In genomic region chr21:36068748-36069398, GRCh38 we compare ENCODE assay signal across 10 cellular contexts. TPM values are rescaled to one million over a fixed set of nuclear protein-coding genes. Genes with fewer than 3 reads are reported as not detected.
DNase-seq lines count a peak whose midpoint lies in the region; ATAC-seq, FAIRE-seq and TF ChIP-seq lines count a peak whose summit lies in the region.
"Had no signal": no experiment of that assay in that cellular context is flagged by ENCODE, and none has a peak within 500 bp of the region (broad histone marks: within the 10 kb centered on the region; RNA-seq: fewer than 3 reads in every experiment).

No MANE protein-coding gene starts in this region.

- DNase-seq in Caki2 (ENCODE audit: low read depth), result peak; percentile 32
- no peak for DNase-seq in SK-N-MC (ENCODE audit: low read depth, low spot score)
- DNase-seq in esophagus muscularis mucosa (ENCODE audit: extremely low spot score), result no peak
- DNase-seq in spleen, result no peak
- DNase-seq in NCI-H82 (lab: John Stamatoyannopoulos, UW), result no peak
- no peak for DNase-seq in NCI-H446 treated with DMSO at 0.1 percent for 48 hours (lab: John Stamatoyannopoulos, UW)
- no peak for DNase-seq in HTR-8/SVneo (ENCODE audit: insufficient read length, low spot score)
- DNase-seq: cortex of kidney had no signal

- H3K27me3 ChIP-seq in esophagus muscularis mucosa (no peaks in the 10 kb centered on the region), spleen (replicated peaks in 1 of 7) (no peaks in the 10 kb centered on the region)
- H3K27me3 ChIP-seq: ovary had no signal

- in situ Hi-C loops in Caki2 (cut with HindIII; ENCODE audit: low pct_unique_long_range_greater_than_20kb, low sequenced_read_pairs), result no loop called here

- TF ChIP-seq EP300 in esophagus muscularis mucosa (IDR thresholded peaks at IDR 0.05), result no peak

- H3K4me1 ChIP-seq in esophagus muscularis mucosa (peaks cover 16 to 47% (median 45%) of the 10 kb centered on the region in 4 donors), spleen (peaks cover 21 to 51% (median 30%) of the 10 kb centered on the region in 6 donors)

- no peak for TF ChIP-seq CTCF in esophagus muscularis mucosa (IDR thresholded peaks at IDR 0.05)
- no peak for TF ChIP-seq CTCF in spleen (IDR thresholded peaks at IDR 0.05 in 8 of 11, conservative IDR thresholded peaks at IDR 0.05 in 3 of 11)

- 96% methylated on average over 5 of the region's 5 CpGs for WGBS in esophagus muscularis mucosa
- WGBS in spleen, 5 donors, result 95 to 100% (median 97%) methylated on average over 5 of the region's 5 CpGs

- H3K9ac ChIP-seq in SK-N-MC (ENCODE audit: insufficient read length), result no peak overlapping the region

- H3K4me3 ChIP-seq in SK-N-MC, result peak overlapping the region; percentile 82
- H3K4me3 ChIP-seq in esophagus muscularis mucosa, result no peak overlapping the region
- peak overlapping the region in 1 of 8 donors; percentile 96 for H3K4me3 ChIP-seq in spleen

- H3K9me3 ChIP-seq in SK-N-MC (ENCODE audit: low read depth, low read length) (peaks cover 10% of the 10 kb centered on the region; the same call in 1 of the 2 replicates), esophagus muscularis mucosa (no peaks in the 10 kb centered on the region), spleen (peaks cover 3 to 17% (median 14%) of the 10 kb centered on the region in 8 donors)
- H3K9me3 ChIP-seq: ovary had no signal

- H3K36me3 ChIP-seq in SK-N-MC (ENCODE audit: insufficient read depth, low read length) (peaks cover 33% of the 10 kb centered on the region), esophagus muscularis mucosa (peaks cover 0 to 19% (median 9%) of the 10 kb centered on the region in 4 donors), spleen (peaks cover 0 to 31% (median 9%) of the 10 kb centered on the region in 6 donors)
- H3K36me3 ChIP-seq: ovary had no signal

- no peak for FAIRE-seq in HTR-8/SVneo (lab: Jason Lieb, UNC)

- no peak for TF ChIP-seq POLR2A in esophagus muscularis mucosa (IDR thresholded peaks at IDR 0.05; ENCODE audit: low read depth)
- TF ChIP-seq POLR2A in spleen (IDR thresholded peaks at IDR 0.05), result no peak

- no peak for ATAC-seq in GM21515 (IDR thresholded peaks at IDR 0.05; ENCODE audit: unreplicated experiment)

- H3K27ac ChIP-seq in SK-N-MC (peak overlapping the region; percentile 93), esophagus muscularis mucosa (replicated peaks in 1 of 4) (peak overlapping the region; percentile 79 to 87 (median 82)), spleen (peak overlapping the region in 7 of 8 donors; percentile 72 to 90 (median 80))

- intact Hi-C loops in esophagus muscularis mucosa (cut with DNase I) (no loop called here), spleen (cut with DNase I; ENCODE audit: low total_unique reads) (no loop called here)

RNA-seq across cellular contexts. Expression of gene CBR1, which starts 1.0 kb away (rescaled TPM):
- total RNA-seq in Caki2 (2014; rRNA removed; shearing (Covaris generic); ENCODE audit: low replicate concordance), result 470 and 520 TPM in 2 replicates
- total RNA-seq in esophagus muscularis mucosa, result 100 to 1,000 TPM in 3 of 4 donors, 10 to 100 TPM in 1; 83.3 to 155 (median 121) TPM
- total RNA-seq in spleen, result 100 to 1,000 TPM in 1 of 7 donors, 10 to 100 TPM in 6; 30.7 to 128 (median 38.4) TPM
- 10 to 100 TPM; 31.6 to 63.0 (median 52.7) TPM for polyA plus RNA-seq in spleen

RNA-seq across cellular contexts. Expression of gene SETD4, which starts 8.5 kb away (rescaled TPM):
- 18.1 and 26.4 TPM in 2 replicates for total RNA-seq in Caki2 (2014; rRNA removed; shearing (Covaris generic); ENCODE audit: low replicate concordance)
- total RNA-seq in esophagus muscularis mucosa, result 10 to 100 TPM; 10.8 to 15.2 (median 13.3) TPM
- 10 to 100 TPM; 18.2 to 28.1 (median 23.2) TPM for total RNA-seq in spleen
- polyA plus RNA-seq in spleen, result 1 to 10 TPM; 6.9 to 9.0 (median 9.0) TPM
